Comparison of ENCODE assay signal across 1 cellular context in the genomic region with DNA sequence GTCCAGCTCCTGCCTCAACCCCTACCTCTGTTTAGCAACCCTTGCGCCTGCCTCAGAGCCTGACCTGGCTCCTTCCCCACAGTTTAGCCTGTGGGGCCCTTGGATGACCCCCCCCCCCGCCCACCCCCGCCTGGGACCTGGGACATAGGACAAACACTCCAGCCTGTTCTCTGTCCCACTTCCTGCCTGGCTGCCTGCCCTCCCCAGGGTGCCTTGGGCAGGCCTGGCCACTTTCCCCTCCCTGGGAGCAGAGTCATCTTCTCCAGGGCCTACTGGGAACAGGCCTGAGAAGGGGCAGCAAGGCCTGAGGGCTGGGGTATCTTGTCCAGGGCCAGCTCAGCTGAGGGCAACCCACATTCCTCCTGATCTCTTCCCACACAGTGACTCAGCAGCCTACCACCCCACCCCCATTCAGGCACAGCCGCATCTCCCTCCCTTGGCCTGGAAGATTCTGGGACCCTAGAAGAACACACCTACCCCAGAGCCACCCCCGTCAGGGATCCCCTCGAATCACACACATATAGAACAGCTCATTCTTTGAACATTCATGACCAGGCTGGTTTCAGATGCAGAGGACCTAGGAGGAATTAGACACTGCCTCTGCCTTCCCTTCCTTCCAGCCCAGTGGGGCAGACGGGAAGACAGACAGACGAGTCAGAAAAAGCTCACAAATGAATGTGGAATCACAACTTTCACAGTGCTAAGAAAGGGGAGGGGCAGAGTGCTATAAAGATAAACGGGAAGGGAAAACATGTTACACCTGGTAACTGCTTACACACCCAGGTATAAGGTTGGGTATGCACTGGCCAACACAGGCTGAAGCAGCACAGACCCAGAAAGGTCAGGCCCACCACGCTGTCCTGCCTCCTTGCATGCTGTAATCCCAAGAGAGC.
TF ChIP-seq lines count a peak whose summit lies in the region.

No MANE protein-coding gene starts in this region.

TF ChIP-seq in K562, 482 proteins besides CTCF, POLR2A, EP300 and RAD21 (continued from another document and continues in another):
- TF ChIP-seq, protein P1, sequence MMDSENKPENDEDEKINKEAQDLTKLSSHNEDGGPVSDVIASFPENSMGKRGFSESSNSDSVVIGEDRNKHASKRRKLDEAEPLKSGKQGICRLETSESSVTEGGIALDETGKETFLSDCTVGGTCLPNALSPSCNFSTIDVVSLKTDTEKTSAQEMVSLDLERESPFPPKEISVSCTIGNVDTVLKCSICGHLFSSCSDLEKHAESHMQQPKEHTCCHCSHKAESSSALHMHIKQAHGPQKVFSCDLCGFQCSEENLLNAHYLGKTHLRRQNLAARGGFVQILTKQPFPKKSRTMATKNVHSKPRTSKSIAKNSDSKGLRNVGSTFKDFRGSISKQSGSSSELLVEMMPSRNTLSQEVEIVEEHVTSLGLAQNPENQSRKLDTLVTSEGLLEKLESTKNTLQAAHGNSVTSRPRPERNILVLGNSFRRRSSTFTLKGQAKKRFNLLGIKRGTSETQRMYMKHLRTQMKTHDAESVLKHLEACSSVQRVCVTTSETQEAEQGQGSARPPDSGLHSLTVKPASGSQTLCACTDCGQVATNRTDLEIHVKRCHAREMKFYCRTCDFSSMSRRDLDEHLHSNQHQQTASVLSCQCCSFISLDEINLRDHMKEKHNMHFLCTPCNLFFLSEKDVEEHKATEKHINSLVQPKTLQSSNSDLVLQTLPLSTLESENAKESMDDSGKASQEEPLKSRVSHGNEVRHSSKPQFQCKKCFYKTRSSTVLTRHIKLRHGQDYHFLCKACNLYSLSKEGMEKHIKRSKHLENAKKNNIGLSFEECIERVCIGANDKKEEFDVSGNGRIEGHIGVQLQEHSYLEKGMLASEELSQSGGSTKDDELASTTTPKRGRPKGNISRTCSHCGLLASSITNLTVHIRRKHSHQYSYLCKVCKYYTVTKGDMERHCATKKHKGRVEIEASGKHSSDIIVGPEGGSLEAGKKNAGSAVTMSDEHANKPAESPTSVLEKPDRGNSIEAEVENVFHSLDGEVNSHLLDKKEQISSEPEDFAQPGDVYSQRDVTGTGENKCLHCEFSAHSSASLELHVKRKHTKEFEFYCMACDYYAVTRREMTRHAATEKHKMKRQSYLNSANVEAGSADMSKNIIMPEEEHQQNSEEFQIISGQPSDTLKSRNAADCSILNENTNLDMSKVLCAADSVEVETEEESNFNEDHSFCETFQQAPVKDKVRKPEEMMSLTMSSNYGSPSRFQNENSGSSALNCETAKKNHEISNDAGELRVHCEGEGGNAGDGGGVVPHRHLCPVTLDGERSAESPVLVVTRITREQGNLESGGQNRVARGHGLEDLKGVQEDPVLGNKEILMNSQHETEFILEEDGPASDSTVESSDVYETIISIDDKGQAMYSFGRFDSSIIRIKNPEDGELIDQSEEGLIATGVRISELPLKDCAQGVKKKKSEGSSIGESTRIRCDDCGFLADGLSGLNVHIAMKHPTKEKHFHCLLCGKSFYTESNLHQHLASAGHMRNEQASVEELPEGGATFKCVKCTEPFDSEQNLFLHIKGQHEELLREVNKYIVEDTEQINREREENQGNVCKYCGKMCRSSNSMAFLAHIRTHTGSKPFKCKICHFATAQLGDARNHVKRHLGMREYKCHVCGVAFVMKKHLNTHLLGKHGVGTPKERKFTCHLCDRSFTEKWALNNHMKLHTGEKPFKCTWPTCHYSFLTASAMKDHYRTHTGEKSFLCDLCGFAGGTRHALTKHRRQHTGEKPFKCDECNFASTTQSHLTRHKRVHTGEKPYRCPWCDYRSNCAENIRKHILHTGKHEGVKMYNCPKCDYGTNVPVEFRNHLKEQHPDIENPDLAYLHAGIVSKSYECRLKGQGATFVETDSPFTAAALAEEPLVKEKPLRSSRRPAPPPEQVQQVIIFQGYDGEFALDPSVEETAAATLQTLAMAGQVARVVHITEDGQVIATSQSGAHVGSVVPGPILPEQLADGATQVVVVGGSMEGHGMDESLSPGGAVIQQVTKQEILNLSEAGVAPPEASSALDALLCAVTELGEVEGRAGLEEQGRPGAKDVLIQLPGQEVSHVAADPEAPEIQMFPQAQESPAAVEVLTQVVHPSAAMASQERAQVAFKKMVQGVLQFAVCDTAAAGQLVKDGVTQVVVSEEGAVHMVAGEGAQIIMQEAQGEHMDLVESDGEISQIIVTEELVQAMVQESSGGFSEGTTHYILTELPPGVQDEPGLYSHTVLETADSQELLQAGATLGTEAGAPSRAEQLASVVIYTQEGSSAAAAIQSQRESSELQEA (IDR thresholded peaks at IDR 0.05; ENCODE audit: low read depth) = no peak
- TF ChIP-seq NFE2 (IDR thresholded peaks at IDR 0.05; ENCODE audit: low read depth) (peak; percentile 98), DDX20 (tag; IDR thresholded peaks at IDR 0.05; ENCODE audit: low read depth) (no peak), NCOA4 (IDR thresholded peaks at IDR 0.05; ENCODE audit: partially characterized antibody) (no peak), ZNF354B (CRISPR knock-in tag; IDR thresholded peaks at IDR 0.05) (no peak), CSDE1 (IDR thresholded peaks at IDR 0.05) (no peak), RFX1 (IDR thresholded peaks at IDR 0.05) (no peak), KAT2B (IDR thresholded peaks at IDR 0.05; ENCODE audit: low read depth, low read length) (no peak), SP1 (CRISPR knock-in tag; IDR thresholded peaks at IDR 0.05) (no peak), RNF2 (IDR thresholded peaks at IDR 0.05) (peak; percentile 48; the same call in 1 of the 2 replicates), ZNF239 (CRISPR knock-in tag; IDR thresholded peaks at IDR 0.05) (no peak), CBFA2T3 (IDR thresholded peaks at IDR 0.05) (0 out of 2 replicates have a peak, but pooled peaks have one; percentile 15), TRIM24 (IDR thresholded peaks at IDR 0.05) (peak in 1 of 2 experiments; percentile 25; a peak in 1 of 4 replicates), HCFC1 (IDR thresholded peaks at IDR 0.05; ENCODE audit: low read depth, low read length) (no peak), FOXA1 (IDR thresholded peaks at IDR 0.05; ENCODE audit: borderline replicate concordance) (no peak), PML (IDR thresholded peaks at IDR 0.05; ENCODE audit: low read length) (no peak), ELF4 (CRISPR knock-in tag; IDR thresholded peaks at IDR 0.05) (no peak), PTTG1 (tag; IDR thresholded peaks at IDR 0.05; ENCODE audit: low read depth) (no peak), GABPB1 (CRISPR knock-in tag; IDR thresholded peaks at IDR 0.05) (0 out of 2 replicates have a peak, but pooled peaks have one; percentile 35), TFAM (CRISPR knock-in tag; conservative IDR thresholded peaks at IDR 0.05) (no peak), ZFP30 (CRISPR knock-in tag; IDR thresholded peaks at IDR 0.05; ENCODE audit: borderline replicate concordance) (no peak), ILF3 (IDR thresholded peaks at IDR 0.05; ENCODE audit: borderline replicate concordance) (no peak), ZNF316 (IDR thresholded peaks at IDR 0.05) (peak; percentile 85), NR2C2 (CRISPR knock-in tag; IDR thresholded peaks at IDR 0.05) (no peak), NR2C2 (tag; IDR thresholded peaks at IDR 0.05) (peak; percentile 14; the same call in 1 of the 2 replicates)
- TF ChIP-seq, protein P2, sequence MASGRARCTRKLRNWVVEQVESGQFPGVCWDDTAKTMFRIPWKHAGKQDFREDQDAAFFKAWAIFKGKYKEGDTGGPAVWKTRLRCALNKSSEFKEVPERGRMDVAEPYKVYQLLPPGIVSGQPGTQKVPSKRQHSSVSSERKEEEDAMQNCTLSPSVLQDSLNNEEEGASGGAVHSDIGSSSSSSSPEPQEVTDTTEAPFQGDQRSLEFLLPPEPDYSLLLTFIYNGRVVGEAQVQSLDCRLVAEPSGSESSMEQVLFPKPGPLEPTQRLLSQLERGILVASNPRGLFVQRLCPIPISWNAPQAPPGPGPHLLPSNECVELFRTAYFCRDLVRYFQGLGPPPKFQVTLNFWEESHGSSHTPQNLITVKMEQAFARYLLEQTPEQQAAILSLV (tag; IDR thresholded peaks at IDR 0.05) = no peak
- TF ChIP-seq, protein P3, sequence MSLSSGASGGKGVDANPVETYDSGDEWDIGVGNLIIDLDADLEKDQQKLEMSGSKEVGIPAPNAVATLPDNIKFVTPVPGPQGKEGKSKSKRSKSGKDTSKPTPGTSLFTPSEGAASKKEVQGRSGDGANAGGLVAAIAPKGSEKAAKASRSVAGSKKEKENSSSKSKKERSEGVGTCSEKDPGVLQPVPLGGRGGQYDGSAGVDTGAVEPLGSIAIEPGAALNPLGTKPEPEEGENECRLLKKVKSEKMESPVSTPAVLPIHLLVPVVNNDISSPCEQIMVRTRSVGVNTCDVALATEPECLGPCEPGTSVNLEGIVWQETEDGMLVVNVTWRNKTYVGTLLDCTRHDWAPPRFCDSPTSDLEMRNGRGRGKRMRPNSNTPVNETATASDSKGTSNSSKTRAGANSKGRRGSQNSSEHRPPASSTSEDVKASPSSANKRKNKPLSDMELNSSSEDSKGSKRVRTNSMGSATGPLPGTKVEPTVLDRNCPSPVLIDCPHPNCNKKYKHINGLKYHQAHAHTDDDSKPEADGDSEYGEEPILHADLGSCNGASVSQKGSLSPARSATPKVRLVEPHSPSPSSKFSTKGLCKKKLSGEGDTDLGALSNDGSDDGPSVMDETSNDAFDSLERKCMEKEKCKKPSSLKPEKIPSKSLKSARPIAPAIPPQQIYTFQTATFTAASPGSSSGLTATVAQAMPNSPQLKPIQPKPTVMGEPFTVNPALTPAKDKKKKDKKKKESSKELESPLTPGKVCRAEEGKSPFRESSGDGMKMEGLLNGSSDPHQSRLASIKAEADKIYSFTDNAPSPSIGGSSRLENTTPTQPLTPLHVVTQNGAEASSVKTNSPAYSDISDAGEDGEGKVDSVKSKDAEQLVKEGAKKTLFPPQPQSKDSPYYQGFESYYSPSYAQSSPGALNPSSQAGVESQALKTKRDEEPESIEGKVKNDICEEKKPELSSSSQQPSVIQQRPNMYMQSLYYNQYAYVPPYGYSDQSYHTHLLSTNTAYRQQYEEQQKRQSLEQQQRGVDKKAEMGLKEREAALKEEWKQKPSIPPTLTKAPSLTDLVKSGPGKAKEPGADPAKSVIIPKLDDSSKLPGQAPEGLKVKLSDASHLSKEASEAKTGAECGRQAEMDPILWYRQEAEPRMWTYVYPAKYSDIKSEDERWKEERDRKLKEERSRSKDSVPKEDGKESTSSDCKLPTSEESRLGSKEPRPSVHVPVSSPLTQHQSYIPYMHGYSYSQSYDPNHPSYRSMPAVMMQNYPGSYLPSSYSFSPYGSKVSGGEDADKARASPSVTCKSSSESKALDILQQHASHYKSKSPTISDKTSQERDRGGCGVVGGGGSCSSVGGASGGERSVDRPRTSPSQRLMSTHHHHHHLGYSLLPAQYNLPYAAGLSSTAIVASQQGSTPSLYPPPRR (CRISPR knock-in tag; IDR thresholded peaks at IDR 0.05; ENCODE audit: borderline replicate concordance) = no peak
- TF ChIP-seq, protein P4, sequence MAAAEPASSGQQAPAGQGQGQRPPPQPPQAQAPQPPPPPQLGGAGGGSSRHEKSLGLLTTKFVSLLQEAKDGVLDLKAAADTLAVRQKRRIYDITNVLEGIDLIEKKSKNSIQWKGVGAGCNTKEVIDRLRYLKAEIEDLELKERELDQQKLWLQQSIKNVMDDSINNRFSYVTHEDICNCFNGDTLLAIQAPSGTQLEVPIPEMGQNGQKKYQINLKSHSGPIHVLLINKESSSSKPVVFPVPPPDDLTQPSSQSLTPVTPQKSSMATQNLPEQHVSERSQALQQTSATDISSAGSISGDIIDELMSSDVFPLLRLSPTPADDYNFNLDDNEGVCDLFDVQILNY (CRISPR knock-in tag; IDR thresholded peaks at IDR 0.05) = no peak
- TF ChIP-seq, protein P5, sequence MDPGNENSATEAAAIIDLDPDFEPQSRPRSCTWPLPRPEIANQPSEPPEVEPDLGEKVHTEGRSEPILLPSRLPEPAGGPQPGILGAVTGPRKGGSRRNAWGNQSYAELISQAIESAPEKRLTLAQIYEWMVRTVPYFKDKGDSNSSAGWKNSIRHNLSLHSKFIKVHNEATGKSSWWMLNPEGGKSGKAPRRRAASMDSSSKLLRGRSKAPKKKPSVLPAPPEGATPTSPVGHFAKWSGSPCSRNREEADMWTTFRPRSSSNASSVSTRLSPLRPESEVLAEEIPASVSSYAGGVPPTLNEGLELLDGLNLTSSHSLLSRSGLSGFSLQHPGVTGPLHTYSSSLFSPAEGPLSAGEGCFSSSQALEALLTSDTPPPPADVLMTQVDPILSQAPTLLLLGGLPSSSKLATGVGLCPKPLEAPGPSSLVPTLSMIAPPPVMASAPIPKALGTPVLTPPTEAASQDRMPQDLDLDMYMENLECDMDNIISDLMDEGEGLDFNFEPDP (CRISPR knock-in tag; IDR thresholded peaks at IDR 0.05) = no peak
- TF ChIP-seq, protein P6, sequence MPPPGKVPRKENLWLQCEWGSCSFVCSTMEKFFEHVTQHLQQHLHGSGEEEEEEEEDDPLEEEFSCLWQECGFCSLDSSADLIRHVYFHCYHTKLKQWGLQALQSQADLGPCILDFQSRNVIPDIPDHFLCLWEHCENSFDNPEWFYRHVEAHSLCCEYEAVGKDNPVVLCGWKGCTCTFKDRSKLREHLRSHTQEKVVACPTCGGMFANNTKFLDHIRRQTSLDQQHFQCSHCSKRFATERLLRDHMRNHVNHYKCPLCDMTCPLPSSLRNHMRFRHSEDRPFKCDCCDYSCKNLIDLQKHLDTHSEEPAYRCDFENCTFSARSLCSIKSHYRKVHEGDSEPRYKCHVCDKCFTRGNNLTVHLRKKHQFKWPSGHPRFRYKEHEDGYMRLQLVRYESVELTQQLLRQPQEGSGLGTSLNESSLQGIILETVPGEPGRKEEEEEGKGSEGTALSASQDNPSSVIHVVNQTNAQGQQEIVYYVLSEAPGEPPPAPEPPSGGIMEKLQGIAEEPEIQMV (tag; conservative IDR thresholded peaks at IDR 0.05; ENCODE audit: low read depth) = no peak
